In genomic region chr17:70365098-70365583, GRCh38 we compare ENCODE assay signal across 8 cellular contexts.
DNase-seq lines count a peak whose midpoint lies in the region; ATAC-seq lines count a peak whose summit lies in the region.

No MANE protein-coding gene starts in this region.

- no peaks in the 10 kb centered on the region for H3K9me3 Mint-ChIP-seq in activated T-cell treated with anti-CD3 and anti-CD28 coated beads, Interleukin-2, amount 50 U/mL, for 4 hours

- no peaks in the 10 kb centered on the region for H3K4me1 Mint-ChIP-seq in activated T-cell treated with anti-CD3 and anti-CD28 coated beads, Interleukin-2, amount 50 U/mL, for 4 hours (ENCODE audit: low read depth)

- no peak overlapping the region for H3K4me3 Mint-ChIP-seq in activated T-cell treated with anti-CD3 and anti-CD28 coated beads, Interleukin-2, amount 50 U/mL, for 4 hours

- no peaks in the 10 kb centered on the region for H3K27me3 Mint-ChIP-seq in activated T-cell treated with anti-CD3 and anti-CD28 coated beads, Interleukin-2, amount 50 U/mL, for 4 hours (ENCODE audit: low read depth)

- no peaks in the 10 kb centered on the region for H3K36me3 Mint-ChIP-seq in activated T-cell treated with anti-CD3 and anti-CD28 coated beads, Interleukin-2, amount 50 U/mL, for 4 hours (ENCODE audit: insufficient read depth)

- DNase-seq in CD1c-positive myeloid dendritic cell (ENCODE audit: extremely low spot score) (peak; percentile 67), HK-2 (ENCODE audit: unreplicated experiment) (peak; percentile 4), glomerular visceral epithelial cell (ENCODE audit: extremely low spot score) (peak; percentile 57)
- DNase-seq in activated T-cell treated with anti-CD3 and anti-CD28 coated beads, Interleukin-2, amount 50 U/mL, for 4 hours = no peak
- no peak for DNase-seq in activated CD8-positive, alpha-beta memory T cell treated with anti-CD3 and anti-CD28 coated beads, Interleukin-2, amount 50 U/mL, for 48 hours
- DNase-seq in stimulated activated CD4-positive, alpha-beta T cell treated with anti-CD3 and anti-CD28 coated beads, Interleukin-4, amount 100 ng/mL, for 24 hours = no peak
- no peak for DNase-seq in stimulated activated CD8-positive, alpha-beta memory T cell treated with anti-CD3 and anti-CD28 coated beads, Interleukin-4, amount 100 ng/mL, for 48 hours

- ATAC-seq in GM21526 (IDR thresholded peaks at IDR 0.05; ENCODE audit: low FRiP score, unreplicated experiment) = peak; percentile 96
- no peak for ATAC-seq in activated T-cell treated with anti-CD3 and anti-CD28 coated beads, Interleukin-2, amount 50 U/mL, for 4 hours

Comparison
In these comparisons a context has a peak if more than half of its experiments do, and no peak if none do; other contexts are left out.
1. DNase-seq: peak in CD1c-positive myeloid dendritic cell (single experiment), HK-2 (single experiment) and glomerular visceral epithelial cell (single experiment); none in activated T-cell treated with anti-CD3 and anti-CD28 coated beads, Interleukin-2, amount 50 U/mL, for 4 hours (single experiment), activated CD8-positive, alpha-beta memory T cell treated with anti-CD3 and anti-CD28 coated beads, Interleukin-2, amount 50 U/mL, for 48 hours (single experiment), stimulated activated CD4-positive, alpha-beta T cell treated with anti-CD3 and anti-CD28 coated beads, Interleukin-4, amount 100 ng/mL, for 24 hours (single experiment) and stimulated activated CD8-positive, alpha-beta memory T cell treated with anti-CD3 and anti-CD28 coated beads, Interleukin-4, amount 100 ng/mL, for 48 hours (single experiment).